Comparison of ENCODE assay signal across 9 cellular contexts in genomic region chr12:6535960-6536847, GRCh38. TPM values are rescaled to one million over a fixed set of nuclear protein-coding genes. Genes with fewer than 3 reads are reported as not detected.
DNase-seq lines count a peak whose midpoint lies in the region; ATAC-seq, FAIRE-seq and TF ChIP-seq lines count a peak whose summit lies in the region.
"Had no signal": no experiment of that assay in that cellular context is flagged by ENCODE, and none has a peak within 500 bp of the region (broad histone marks: within the 10 kb centered on the region; RNA-seq: fewer than 3 reads in every experiment).

No MANE protein-coding gene starts in this region.

- H4K20me1 ChIP-seq in HepG2 (ENCODE audit: insufficient read depth, low read length), result peaks cover 41% of the 10 kb centered on the region

- H3K4me2 ChIP-seq in HepG2 (ENCODE audit: low read depth, low read length), result peak overlapping the region; percentile 98

- WGBS in heart left ventricle, 4 donors, result 29 to 43% (median 36%) methylated on average over 9 to 10 of the region's 10 CpGs
- WGBS in HepG2 (ENCODE audit: low lambda C conversion rate), result 56% methylated on average over 8 of the region's 10 CpGs
- WGBS in transverse colon (ENCODE audit: low coverage in 1 of 2), 2 donors, result 0 to 45% methylated on average over 1 to 10 of the region's 10 CpGs

- TF ChIP-seq POLR2A in heart left ventricle (IDR thresholded peaks at IDR 0.05) (no peak), HepG2 (IDR thresholded peaks at IDR 0.05; ENCODE audit: insufficient read depth in 1 of 2, low read depth in 2 of 2, low read length in 2 of 2) (peak in 1 of 2 experiments; percentile 68; a peak in 2 of 4 replicates), transverse colon (IDR thresholded peaks at IDR 0.05) (no peak)

- H3K9me3 ChIP-seq in heart left ventricle (no peaks in the 10 kb centered on the region), HepG2 (ENCODE audit: low read length) (no peaks in the 10 kb centered on the region), transverse colon (no peaks in the 10 kb centered on the region)
- H3K9me3 ChIP-seq: mucosa of descending colon had no signal

- DNase-seq in heart left ventricle, result no peak
- DNase-seq in cardiac septum (ENCODE audit: low spot score), result no peak
- DNase-seq in activated naive CD8-positive, alpha-beta T cell treated with anti-CD3 and anti-CD28 coated beads, Interleukin-2, amount 50 U/mL, for 24 hours, result no peak
- DNase-seq in HepG2 (ENCODE audit: low spot score), result peak; percentile 23
- DNase-seq in transverse colon, result no peak
- no peak for DNase-seq in SK-N-DZ (ENCODE audit: low spot score)

- peaks cover 62% of the 10 kb centered on the region for H3K36me3 Mint-ChIP-seq in activated naive CD8-positive, alpha-beta T cell treated with anti-CD3 and anti-CD28 coated beads, Interleukin-2, amount 50 U/mL, for 24 hours (ENCODE audit: low read depth)

- peaks cover 33% of the 10 kb centered on the region for H3K79me2 ChIP-seq in HepG2 (ENCODE audit: insufficient read depth, low read length)

- no peak for TF ChIP-seq EP300 in HepG2 (IDR thresholded peaks at IDR 0.05; ENCODE audit: low read depth in 2 of 2, low read length in 2 of 2)
- no peak for TF ChIP-seq EP300 in HepG2 (CRISPR knock-in tag; IDR thresholded peaks at IDR 0.05; ENCODE audit: borderline replicate concordance)
- no peak for TF ChIP-seq EP300 in transverse colon (IDR thresholded peaks at IDR 0.05; ENCODE audit: low read depth)

- no peak for FAIRE-seq in HepG2 (lab: Jason Lieb, UNC)

- no peak overlapping the region for H2AFZ ChIP-seq in HepG2 (ENCODE audit: low read length)

- H3K36me3 ChIP-seq in heart left ventricle (peaks cover 0 to 57% (median 45%) of the 10 kb centered on the region in 9 donors), HepG2 (replicated peaks in 1 of 2; ENCODE audit: control insufficient read depth in 1 of 2, insufficient read depth in 2 of 2, low read length in 2 of 2) (peaks cover 0 to 34% of the 10 kb centered on the region in 2 experiments; a peak in 4 of 5 replicates), transverse colon (peaks cover 0 to 16% (median 6%) of the 10 kb centered on the region in 4 donors)

- ATAC-seq in heart left ventricle, result no peak
- ATAC-seq in activated naive CD8-positive, alpha-beta T cell treated with anti-CD3 and anti-CD28 coated beads, Interleukin-2, amount 50 U/mL, for 24 hours, result no peak
- no peak for ATAC-seq in HepG2
- ATAC-seq in HG03045 (IDR thresholded peaks at IDR 0.05; ENCODE audit: unreplicated experiment), result no peak
- ATAC-seq in HG03025 (IDR thresholded peaks at IDR 0.05; ENCODE audit: low FRiP score, unreplicated experiment), result no peak
- ATAC-seq: mucosa of descending colon had no signal

- TF ChIP-seq RAD21 in HepG2 (CRISPR knock-in tag; IDR thresholded peaks at IDR 0.05), result 0 out of 2 replicates have a peak, but pooled peaks have one; percentile 22

- H3K4me3 ChIP-seq in heart left ventricle (peak overlapping the region; percentile 64 to 100 (median 90)), HepG2 (replicated peaks in 1 of 3; ENCODE audit: insufficient read depth in 1 of 3, low read depth in 2 of 3, low read length in 3 of 3) (peak overlapping the region; percentile 94 to 99 (median 97)), transverse colon (peak overlapping the region; percentile 72 to 88 (median 78))

- CTCF ChIA-PET in HepG2 (lab: Yijun Ruan, JAX; ENCODE audit: low intra/inter-chr PET ratio, low total read pairs), result no interaction called here

- no peaks in the 10 kb centered on the region for H3K9me3 Mint-ChIP-seq in activated naive CD8-positive, alpha-beta T cell treated with anti-CD3 and anti-CD28 coated beads, Interleukin-2, amount 50 U/mL, for 24 hours

- peak overlapping the region; percentile 90 to 100 (median 96) for H3K27ac ChIP-seq in heart left ventricle
- H3K27ac ChIP-seq in HepG2 (ENCODE audit: extremely low read length, insufficient read depth, low read length), result peak overlapping the region; percentile 97
- H3K27ac ChIP-seq in transverse colon, result peak overlapping the region; percentile 94 to 98 (median 98)

- H3K27me3 Mint-ChIP-seq in activated naive CD8-positive, alpha-beta T cell treated with anti-CD3 and anti-CD28 coated beads, Interleukin-2, amount 50 U/mL, for 24 hours, result peaks cover 5% of the 10 kb centered on the region

- TF ChIP-seq CTCF in heart left ventricle (IDR thresholded peaks at IDR 0.05) (no peak), HepG2 (CRISPR knock-in tag; IDR thresholded peaks at IDR 0.05) (no peak), transverse colon (IDR thresholded peaks at IDR 0.05) (no peak)

- BruUV-seq in HepG2 (replicated peaks; lab: Mats Ljungman, UMichigan), result no TSS peak

- H3K4me1 ChIP-seq in heart left ventricle (peaks cover 1 to 75% (median 59%) of the 10 kb centered on the region in 12 donors), HepG2 (ENCODE audit: insufficient read depth, low read length) (peaks cover 49% of the 10 kb centered on the region), transverse colon (peaks cover 42 to 81% (median 61%) of the 10 kb centered on the region in 4 donors)

- intact Hi-C loops in heart left ventricle (cut with DNase I) (loop anchor here (1.0 to 10.0 kb wide), 11 partner anchors 17 to 201 kb away; partner anchors contain the start of genes VAMP1 (in 2 of the 10) and MRPL51 (in 1 of the 10)), cardiac septum (cut with DNase I) (loop anchor here (2.0 kb wide), 2 partner anchors 43 to 113 kb away; partner anchors contain the start of gene MRPL51), HepG2 (cut with micrococcal nuclease; ENCODE audit: unreplicated experiment) (loop anchor here (10.0 kb wide), 2 partner anchors 61 to 191 kb away; partner anchors contain the start of genes TNFRSF1A and VAMP1), transverse colon (cut with DNase I; ENCODE audit: low total_unique reads) (loop anchor here (5.0 to 10.0 kb wide), 2 partner anchors 114 to 211 kb away; no protein-coding TSS in a partner anchor)

- H3K4me1 Mint-ChIP-seq in activated naive CD8-positive, alpha-beta T cell treated with anti-CD3 and anti-CD28 coated beads, Interleukin-2, amount 50 U/mL, for 24 hours, result peaks cover 77% of the 10 kb centered on the region

- H3K27me3 ChIP-seq in heart left ventricle (no peaks in the 10 kb centered on the region), HepG2 (ENCODE audit: control insufficient read depth in 1 of 2, insufficient read depth in 2 of 2, low read length in 2 of 2) (no peaks in the 10 kb centered on the region; a peak in 1 of 5 replicates), transverse colon (no peaks in the 10 kb centered on the region)

- POLR2A ChIA-PET in HepG2 (lab: Yijun Ruan, JAX), result interaction anchor here (0.8 to 3.5 kb wide), 13 partner anchors 15 to 200 kb away, joined by 3 to 54 read pairs (median 4); partner anchors contain the start of genes IFFO1, LTBR, NOP2 and TAPBPL

- in situ Hi-C loops in HepG2 (cut with HindIII; ENCODE audit: extremely low pct_ligation_motif_present, low pct_unique_long_range_greater_than_20kb) (loop anchor here (10.0 kb wide), 1 partner anchor 111 kb away; no protein-coding TSS in a partner anchor), transverse colon (cut with MboI; ENCODE audit: low pct_ligation_motif_present in 1 of 4, low pct_unique_long_range_greater_than_20kb in 1 of 4, low sequenced_read_pairs in 3 of 4) (loop anchor here in 1 of 4 donors (25.0 kb wide), 2 partner anchors 99 to 199 kb away; partner anchors contain the start of genes CD27 and TNFRSF1A)

- peak overlapping the region; percentile 96 for H3K9ac ChIP-seq in HepG2 (ENCODE audit: insufficient read depth, low read depth, low read length)

- H3K4me3 Mint-ChIP-seq in activated naive CD8-positive, alpha-beta T cell treated with anti-CD3 and anti-CD28 coated beads, Interleukin-2, amount 50 U/mL, for 24 hours, result peak overlapping the region; percentile 97

- peak overlapping the region; percentile 100 for H3K27ac Mint-ChIP-seq in activated naive CD8-positive, alpha-beta T cell treated with anti-CD3 and anti-CD28 coated beads, Interleukin-2, amount 50 U/mL, for 24 hours

RNA-seq across cellular contexts. Expression of gene GAPDH, which starts 1.9 kb away (rescaled TPM):
- 1,000 to 10,000 TPM; 3,379 to 7,430 (median 4,887) TPM for total RNA-seq in heart left ventricle
- 1,000 to 10,000 TPM; 4,589 to 6,374 TPM for polyA plus RNA-seq in heart left ventricle
- total RNA-seq in cardiac septum, result 4,827 TPM
- 3,038 and 4,052 TPM in 2 replicates for total RNA-seq in HepG2 (2016; rRNA removed; fragmentation: Illumina TruSeq; extraction: Trizol)
- total RNA-seq in HepG2 (2016; cell fraction: cytosol; rRNA removed; fragmentation: Illumina TruSeq; extraction: Trizol; ENCODE audit: low read depth), result 4,250 and 4,349 TPM in 2 replicates
- total RNA-seq in HepG2 (2016; cell fraction: insoluble cytoplasmic fraction; rRNA removed; fragmentation: Illumina TruSeq; extraction: Trizol), result 3,016 and 4,088 TPM in 2 replicates
- 3,384 and 3,615 TPM in 2 replicates for total RNA-seq in HepG2 (2016; cell fraction: membrane; rRNA removed; fragmentation: Illumina TruSeq; extraction: Trizol)
- 1,080 and 1,144 TPM in 2 replicates for total RNA-seq in HepG2 (2016; cell fraction: nucleus; rRNA removed; fragmentation: Illumina TruSeq; extraction: Trizol)
- 12,395 and 12,722 TPM in 2 replicates for polyA plus RNA-seq in HepG2 (2011; rRNA removed)
- polyA plus RNA-seq in HepG2 (2011; cell fraction: cytosol; rRNA removed), result 13,143 and 20,886 TPM in 2 replicates
- 4,563 and 5,385 TPM in 2 replicates for polyA plus RNA-seq in HepG2 (2011; cell fraction: nucleus; rRNA removed)
- 4,491 and 5,608 TPM in 2 replicates for polyA plus RNA-seq in HepG2 (2012)
- polyA plus RNA-seq in HepG2 (2016; cell fraction: cytosol; fragmentation: Illumina TruSeq; extraction: Trizol; ENCODE audit: low read depth), result 5,853 and 5,973 TPM in 2 replicates
- polyA plus RNA-seq in HepG2 (2016; cell fraction: insoluble cytoplasmic fraction; fragmentation: Illumina TruSeq; extraction: Trizol; ENCODE audit: low read depth), result 5,263 and 5,331 TPM in 2 replicates
- 4,187 and 4,205 TPM in 2 replicates for polyA plus RNA-seq in HepG2 (2016; cell fraction: membrane; fragmentation: Illumina TruSeq; extraction: Trizol; ENCODE audit: low read depth)
- polyA plus RNA-seq in HepG2 (2016; cell fraction: nucleus; fragmentation: Illumina TruSeq; extraction: Trizol; ENCODE audit: insufficient read depth, low read depth), result 2,003 and 2,068 TPM in 2 replicates
- polyA minus RNA-seq in HepG2 (2011; rRNA and poly(A)+ RNA removed; ENCODE audit: low replicate concordance), result 14,131 and 14,841 TPM in 2 replicates
- 5,645 and 5,680 TPM in 2 replicates for polyA minus RNA-seq in HepG2 (2011; cell fraction: cytosol; rRNA and poly(A)+ RNA removed)
- polyA minus RNA-seq in HepG2 (2011; cell fraction: nucleus; rRNA and poly(A)+ RNA removed), result 1,044 and 1,523 TPM in 2 replicates
- total RNA-seq in transverse colon, result 1,000 to 10,000 TPM; 1,806 to 2,946 (median 2,333) TPM
- 4,691 and 5,509 TPM in 2 replicates for polyA plus RNA-seq in SK-N-DZ (2014; cell fraction: cytosol; rRNA removed)
- 2,355 and 2,713 TPM in 2 replicates for polyA plus RNA-seq in SK-N-DZ (2014; cell fraction: nucleus; rRNA removed)

RNA-seq across cellular contexts. Expression of gene IFFO1, which starts 19.6 kb away (rescaled TPM):
- 10 to 100 TPM; 13.2 to 27.5 (median 15.0) TPM for total RNA-seq in heart left ventricle
- 10 to 100 TPM; 10.3 to 15.4 TPM for polyA plus RNA-seq in heart left ventricle
- total RNA-seq in cardiac septum, result 24.8 TPM
- 7.0 and 12.8 TPM in 2 replicates for total RNA-seq in HepG2 (2016; rRNA removed; fragmentation: Illumina TruSeq; extraction: Trizol)
- total RNA-seq in HepG2 (2016; cell fraction: cytosol; rRNA removed; fragmentation: Illumina TruSeq; extraction: Trizol; ENCODE audit: low read depth), result 2.3 and 2.6 TPM in 2 replicates
- 6.1 and 12.5 TPM in 2 replicates for total RNA-seq in HepG2 (2016; cell fraction: insoluble cytoplasmic fraction; rRNA removed; fragmentation: Illumina TruSeq; extraction: Trizol)
- total RNA-seq in HepG2 (2016; cell fraction: membrane; rRNA removed; fragmentation: Illumina TruSeq; extraction: Trizol), result 4.1 and 5.9 TPM in 2 replicates
- 13.7 and 16.1 TPM in 2 replicates for total RNA-seq in HepG2 (2016; cell fraction: nucleus; rRNA removed; fragmentation: Illumina TruSeq; extraction: Trizol)
- polyA plus RNA-seq in HepG2 (2011; rRNA removed), result 14.6 and 18.3 TPM in 2 replicates
- polyA plus RNA-seq in HepG2 (2011; cell fraction: cytosol; rRNA removed), result 7.8 and 9.6 TPM in 2 replicates
- polyA plus RNA-seq in HepG2 (2011; cell fraction: nucleus; rRNA removed), result 132 TPM in 2 replicates
- 8.0 and 11.7 TPM in 2 replicates for polyA plus RNA-seq in HepG2 (2012)
- 1.9 TPM in 2 replicates for polyA plus RNA-seq in HepG2 (2016; cell fraction: cytosol; fragmentation: Illumina TruSeq; extraction: Trizol; ENCODE audit: low read depth)
- polyA plus RNA-seq in HepG2 (2016; cell fraction: insoluble cytoplasmic fraction; fragmentation: Illumina TruSeq; extraction: Trizol; ENCODE audit: low read depth), result 6.6 and 8.2 TPM in 2 replicates
- polyA plus RNA-seq in HepG2 (2016; cell fraction: membrane; fragmentation: Illumina TruSeq; extraction: Trizol; ENCODE audit: low read depth), result 3.2 and 3.5 TPM in 2 replicates
- polyA plus RNA-seq in HepG2 (2016; cell fraction: nucleus; fragmentation: Illumina TruSeq; extraction: Trizol; ENCODE audit: insufficient read depth, low read depth), result 54.2 and 55.8 TPM in 2 replicates
- polyA minus RNA-seq in HepG2 (2011; rRNA and poly(A)+ RNA removed; ENCODE audit: low replicate concordance), result 0.61 and 11.8 TPM in 2 replicates
- 2.9 and 3.4 TPM in 2 replicates for polyA minus RNA-seq in HepG2 (2011; cell fraction: cytosol; rRNA and poly(A)+ RNA removed)
- 12.5 and 14.4 TPM in 2 replicates for polyA minus RNA-seq in HepG2 (2011; cell fraction: nucleus; rRNA and poly(A)+ RNA removed)
- 10 to 100 TPM in 1 of 4 donors, 1 to 10 TPM in 3; 6.1 to 54.2 (median 8.0) TPM for total RNA-seq in transverse colon
- polyA plus RNA-seq in SK-N-DZ (2014; cell fraction: cytosol; rRNA removed), result 21.3 and 26.0 TPM in 2 replicates
- 84.3 and 84.6 TPM in 2 replicates for polyA plus RNA-seq in SK-N-DZ (2014; cell fraction: nucleus; rRNA removed)

RNA-seq across cellular contexts. Expression of gene NOP2, which starts 31.9 kb away (rescaled TPM):
- 10 to 100 TPM; 12.9 to 23.8 (median 16.5) TPM for total RNA-seq in heart left ventricle
- polyA plus RNA-seq in heart left ventricle, result 10 to 100 TPM; 15.4 to 30.1 TPM
- total RNA-seq in cardiac septum, result 18.5 TPM
- 50.0 and 56.7 TPM in 2 replicates for total RNA-seq in HepG2 (2016; rRNA removed; fragmentation: Illumina TruSeq; extraction: Trizol)
- 12.9 and 15.9 TPM in 2 replicates for total RNA-seq in HepG2 (2016; cell fraction: cytosol; rRNA removed; fragmentation: Illumina TruSeq; extraction: Trizol; ENCODE audit: low read depth)
- total RNA-seq in HepG2 (2016; cell fraction: insoluble cytoplasmic fraction; rRNA removed; fragmentation: Illumina TruSeq; extraction: Trizol), result 47.8 and 60.1 TPM in 2 replicates
- total RNA-seq in HepG2 (2016; cell fraction: membrane; rRNA removed; fragmentation: Illumina TruSeq; extraction: Trizol), result 14.5 and 16.3 TPM in 2 replicates
- total RNA-seq in HepG2 (2016; cell fraction: nucleus; rRNA removed; fragmentation: Illumina TruSeq; extraction: Trizol), result 58.7 and 75.9 TPM in 2 replicates
- polyA plus RNA-seq in HepG2 (2011; rRNA removed), result 47.3 and 52.9 TPM in 2 replicates
- polyA plus RNA-seq in HepG2 (2011; cell fraction: cytosol; rRNA removed), result 23.1 and 25.0 TPM in 2 replicates
- polyA plus RNA-seq in HepG2 (2011; cell fraction: nucleus; rRNA removed), result 189 and 191 TPM in 2 replicates
- polyA plus RNA-seq in HepG2 (2012), result 39.3 and 51.1 TPM in 2 replicates
- 5.0 and 5.2 TPM in 2 replicates for polyA plus RNA-seq in HepG2 (2016; cell fraction: cytosol; fragmentation: Illumina TruSeq; extraction: Trizol; ENCODE audit: low read depth)
- polyA plus RNA-seq in HepG2 (2016; cell fraction: insoluble cytoplasmic fraction; fragmentation: Illumina TruSeq; extraction: Trizol; ENCODE audit: low read depth), result 58.8 and 61.3 TPM in 2 replicates
- polyA plus RNA-seq in HepG2 (2016; cell fraction: membrane; fragmentation: Illumina TruSeq; extraction: Trizol; ENCODE audit: low read depth), result 8.6 and 9.0 TPM in 2 replicates
- polyA plus RNA-seq in HepG2 (2016; cell fraction: nucleus; fragmentation: Illumina TruSeq; extraction: Trizol; ENCODE audit: insufficient read depth, low read depth), result 230 and 250 TPM in 2 replicates
- polyA minus RNA-seq in HepG2 (2011; rRNA and poly(A)+ RNA removed; ENCODE audit: low replicate concordance), result 70.3 and 126 TPM in 2 replicates
- polyA minus RNA-seq in HepG2 (2011; cell fraction: cytosol; rRNA and poly(A)+ RNA removed), result 17.4 and 20.0 TPM in 2 replicates
- polyA minus RNA-seq in HepG2 (2011; cell fraction: nucleus; rRNA and poly(A)+ RNA removed), result 63.5 and 67.9 TPM in 2 replicates
- total RNA-seq in transverse colon, result 100 to 1,000 TPM in 1 of 4 donors, 10 to 100 TPM in 3; 12.8 to 167 (median 30.5) TPM
- 98.4 and 102 TPM in 2 replicates for polyA plus RNA-seq in SK-N-DZ (2014; cell fraction: cytosol; rRNA removed)
- polyA plus RNA-seq in SK-N-DZ (2014; cell fraction: nucleus; rRNA removed), result 461 and 536 TPM in 2 replicates

RNA-seq across cellular contexts. Expression of gene NCAPD2, which starts 42.3 kb away (rescaled TPM):
- 10 to 100 TPM in 8 of 9 donors, 1 to 10 TPM in 1; 8.4 to 22.4 (median 11.3) TPM for total RNA-seq in heart left ventricle
- 1 to 10 TPM; 3.3 to 8.1 TPM for polyA plus RNA-seq in heart left ventricle
- 12.0 TPM for total RNA-seq in cardiac septum
- 65.6 and 100 TPM in 2 replicates for total RNA-seq in HepG2 (2016; rRNA removed; fragmentation: Illumina TruSeq; extraction: Trizol)
- 7.2 and 7.6 TPM in 2 replicates for total RNA-seq in HepG2 (2016; cell fraction: cytosol; rRNA removed; fragmentation: Illumina TruSeq; extraction: Trizol; ENCODE audit: low read depth)
- total RNA-seq in HepG2 (2016; cell fraction: insoluble cytoplasmic fraction; rRNA removed; fragmentation: Illumina TruSeq; extraction: Trizol), result 68.5 and 86.5 TPM in 2 replicates
- 25.1 and 25.2 TPM in 2 replicates for total RNA-seq in HepG2 (2016; cell fraction: membrane; rRNA removed; fragmentation: Illumina TruSeq; extraction: Trizol)
- 57.8 and 60.8 TPM in 2 replicates for total RNA-seq in HepG2 (2016; cell fraction: nucleus; rRNA removed; fragmentation: Illumina TruSeq; extraction: Trizol)
- polyA plus RNA-seq in HepG2 (2011; rRNA removed), result 42.8 and 51.1 TPM in 2 replicates
- polyA plus RNA-seq in HepG2 (2011; cell fraction: cytosol; rRNA removed), result 32.2 and 41.0 TPM in 2 replicates
- 46.7 and 50.4 TPM in 2 replicates for polyA plus RNA-seq in HepG2 (2011; cell fraction: nucleus; rRNA removed)
- 31.0 and 53.6 TPM in 2 replicates for polyA plus RNA-seq in HepG2 (2012)
- polyA plus RNA-seq in HepG2 (2016; cell fraction: cytosol; fragmentation: Illumina TruSeq; extraction: Trizol; ENCODE audit: low read depth), result 3.4 and 4.5 TPM in 2 replicates
- 56.7 and 71.7 TPM in 2 replicates for polyA plus RNA-seq in HepG2 (2016; cell fraction: insoluble cytoplasmic fraction; fragmentation: Illumina TruSeq; extraction: Trizol; ENCODE audit: low read depth)
- polyA plus RNA-seq in HepG2 (2016; cell fraction: membrane; fragmentation: Illumina TruSeq; extraction: Trizol; ENCODE audit: low read depth), result 12.3 and 13.7 TPM in 2 replicates
- polyA plus RNA-seq in HepG2 (2016; cell fraction: nucleus; fragmentation: Illumina TruSeq; extraction: Trizol; ENCODE audit: insufficient read depth, low read depth), result 73.7 and 78.3 TPM in 2 replicates
- polyA minus RNA-seq in HepG2 (2011; rRNA and poly(A)+ RNA removed; ENCODE audit: low replicate concordance), result 92.8 and 252 TPM in 2 replicates
- polyA minus RNA-seq in HepG2 (2011; cell fraction: cytosol; rRNA and poly(A)+ RNA removed), result 51.6 and 71.6 TPM in 2 replicates
- polyA minus RNA-seq in HepG2 (2011; cell fraction: nucleus; rRNA and poly(A)+ RNA removed), result 62.8 and 68.9 TPM in 2 replicates
- total RNA-seq in transverse colon, result 10 to 100 TPM; 18.3 to 20.2 (median 19.2) TPM
- 91.5 and 151 TPM in 2 replicates for polyA plus RNA-seq in SK-N-DZ (2014; cell fraction: cytosol; rRNA removed)
- polyA plus RNA-seq in SK-N-DZ (2014; cell fraction: nucleus; rRNA removed), result 64.8 and 103 TPM in 2 replicates

RNA-seq across cellular contexts. Expression of gene MRPL51, which starts 43.1 kb away (rescaled TPM):
- 100 to 1,000 TPM in 8 of 9 donors, 10 to 100 TPM in 1; 95.6 to 300 (median 228) TPM for total RNA-seq in heart left ventricle
- 100 to 1,000 TPM; 164 to 210 TPM for polyA plus RNA-seq in heart left ventricle
- 174 TPM for total RNA-seq in cardiac septum
- total RNA-seq in HepG2 (2016; rRNA removed; fragmentation: Illumina TruSeq; extraction: Trizol), result 278 and 343 TPM in 2 replicates
- 189 and 218 TPM in 2 replicates for total RNA-seq in HepG2 (2016; cell fraction: cytosol; rRNA removed; fragmentation: Illumina TruSeq; extraction: Trizol; ENCODE audit: low read depth)
- total RNA-seq in HepG2 (2016; cell fraction: insoluble cytoplasmic fraction; rRNA removed; fragmentation: Illumina TruSeq; extraction: Trizol), result 286 and 361 TPM in 2 replicates
- 199 and 207 TPM in 2 replicates for total RNA-seq in HepG2 (2016; cell fraction: membrane; rRNA removed; fragmentation: Illumina TruSeq; extraction: Trizol)
- total RNA-seq in HepG2 (2016; cell fraction: nucleus; rRNA removed; fragmentation: Illumina TruSeq; extraction: Trizol), result 80.6 and 104 TPM in 2 replicates
- 52.5 and 64.8 TPM in 2 replicates for polyA plus RNA-seq in HepG2 (2011; rRNA removed)
- polyA plus RNA-seq in HepG2 (2011; cell fraction: cytosol; rRNA removed), result 82.5 and 89.0 TPM in 2 replicates
- 20.2 and 20.8 TPM in 2 replicates for polyA plus RNA-seq in HepG2 (2011; cell fraction: nucleus; rRNA removed)
- 128 and 181 TPM in 2 replicates for polyA plus RNA-seq in HepG2 (2012)
- polyA plus RNA-seq in HepG2 (2016; cell fraction: cytosol; fragmentation: Illumina TruSeq; extraction: Trizol; ENCODE audit: low read depth), result 188 and 220 TPM in 2 replicates
- polyA plus RNA-seq in HepG2 (2016; cell fraction: insoluble cytoplasmic fraction; fragmentation: Illumina TruSeq; extraction: Trizol; ENCODE audit: low read depth), result 342 and 349 TPM in 2 replicates
- polyA plus RNA-seq in HepG2 (2016; cell fraction: membrane; fragmentation: Illumina TruSeq; extraction: Trizol; ENCODE audit: low read depth), result 177 and 178 TPM in 2 replicates
- polyA plus RNA-seq in HepG2 (2016; cell fraction: nucleus; fragmentation: Illumina TruSeq; extraction: Trizol; ENCODE audit: insufficient read depth, low read depth), result 114 and 136 TPM in 2 replicates
- polyA minus RNA-seq in HepG2 (2011; rRNA and poly(A)+ RNA removed; ENCODE audit: low replicate concordance), result 25.3 and 67.0 TPM in 2 replicates
- 12.4 and 18.6 TPM in 2 replicates for polyA minus RNA-seq in HepG2 (2011; cell fraction: cytosol; rRNA and poly(A)+ RNA removed)
- 10.1 and 13.3 TPM in 2 replicates for polyA minus RNA-seq in HepG2 (2011; cell fraction: nucleus; rRNA and poly(A)+ RNA removed)
- total RNA-seq in transverse colon, result 10 to 100 TPM in 3 of 4 donors, 1 to 10 TPM in 1; 2.6 to 49.7 (median 40.9) TPM
- polyA plus RNA-seq in SK-N-DZ (2014; cell fraction: cytosol; rRNA removed), result 305 and 306 TPM in 2 replicates
- polyA plus RNA-seq in SK-N-DZ (2014; cell fraction: nucleus; rRNA removed), result 213 and 223 TPM in 2 replicates
